ENCODE assay signal across 8 cellular contexts in genomic region chr17:82751571-82752370, GRCh38. TPM values are rescaled to one million over a fixed set of nuclear protein-coding genes. Genes with fewer than 3 reads are reported as not detected.
DNase-seq lines count a peak whose midpoint lies in the region; ATAC-seq and TF ChIP-seq lines count a peak whose summit lies in the region.

TBCD (plus strand) TSS chr17:82752065; CDS start chr17:82752194, 129 bp downstream.

- H3K27me3 Mint-ChIP-seq in activated CD4-positive, alpha-beta T cell treated with anti-CD3 and anti-CD28 coated beads for 36 hours: no peaks in the 10 kb centered on the region

- intact Hi-C loops in activated CD4-positive, alpha-beta T cell treated with anti-CD3 and anti-CD28 coated beads for 36 hours (cut with DNase I, micrococcal nuclease): loop anchor here (1.0 to 5.0 kb wide), 11 partner anchors 17 to 333 kb away; partner anchors contain the start of genes FN3KRP (in 2 of the 2), CYBC1 (in 1 of the 2), FN3K (in 1 of the 2) and FOXK2 (in 1 of the 2)

- H3K9me3 Mint-ChIP-seq in activated CD4-positive, alpha-beta T cell treated with anti-CD3 and anti-CD28 coated beads for 36 hours (ENCODE audit: low read depth): peaks cover 4% of the 10 kb centered on the region

- CTCF ChIA-PET in activated CD4-positive, alpha-beta T cell treated with anti-CD3 and anti-CD28 coated beads for 36 hours (lab: Charles Lee): interaction anchor here (1.7 kb wide), 1 partner anchor 12 kb away, joined by 5 read pairs; no protein-coding TSS in a partner anchor

- TF ChIP-seq CTCF in AG09309 (IDR thresholded peaks at IDR 0.05; ENCODE audit: control insufficient read depth, insufficient read depth, low read depth, low read length, missing control alignments): no peak

- ATAC-seq in GM19035 (IDR thresholded peaks at IDR 0.05; ENCODE audit: unreplicated experiment) (peak; percentile 77), HG03280 (IDR thresholded peaks at IDR 0.05; ENCODE audit: unreplicated experiment) (peak; percentile 77)
- peak; percentile 83 for ATAC-seq in activated CD4-positive, alpha-beta T cell treated with anti-CD3 and anti-CD28 coated beads for 36 hours

- peak; percentile 37 for DNase-seq in AG09309 (ENCODE audit: low read depth)
- DNase-seq in NCI-H510A (lab: John Stamatoyannopoulos, UW): peak; percentile 67
- DNase-seq in activated CD4-positive, alpha-beta T cell treated with anti-CD3 and anti-CD28 coated beads for 36 hours: peak; percentile 95
- peak; percentile 95 for DNase-seq in cerebellum (ENCODE audit: low spot score)
- peak; percentile 39 for DNase-seq in kidney glomerular epithelial cell (lab: John Stamatoyannopoulos, UW)
- peak; percentile 91 for DNase-seq in stimulated activated CD4-positive, alpha-beta T cell treated with anti-CD3 and anti-CD28 coated beads, Interleukin-15, amount 100 ng/mL, for 24 hours

- peak within 1 kb of the TSS; percentile 13 for H3K27ac Mint-ChIP-seq in activated CD4-positive, alpha-beta T cell treated with anti-CD3 and anti-CD28 coated beads for 36 hours

- peaks cover 26% of the 10 kb centered on the region for H3K4me1 Mint-ChIP-seq in activated CD4-positive, alpha-beta T cell treated with anti-CD3 and anti-CD28 coated beads for 36 hours

- POLR2A ChIA-PET in activated CD4-positive, alpha-beta T cell treated with anti-CD3 and anti-CD28 coated beads for 36 hours (lab: Charles Lee): no interaction called here

- H3K36me3 Mint-ChIP-seq in activated CD4-positive, alpha-beta T cell treated with anti-CD3 and anti-CD28 coated beads for 36 hours (ENCODE audit: low read depth): peaks cover 22% of the 10 kb centered on the region

- H3K4me3 Mint-ChIP-seq in activated CD4-positive, alpha-beta T cell treated with anti-CD3 and anti-CD28 coated beads for 36 hours: peak within 1 kb of the TSS; percentile 84

- peak within 1 kb of the TSS; percentile 93 for H3K4me3 ChIP-seq in AG09309 (ENCODE audit: control insufficient read depth, low read depth, low read length)

RNA-seq across cellular contexts. Expression of gene TBCD, which starts in this region (rescaled TPM):
- 10 to 100 TPM; 83.3 to 97.2 TPM for total RNA-seq in activated CD4-positive, alpha-beta T cell treated with anti-CD3 and anti-CD28 coated beads for 36 hours
- 63.2 TPM for total RNA-seq in cerebellum

Comparison
In these comparisons a context has a peak if more than half of its experiments do, and no peak if none do; other contexts are left out.
1. Peak in every context shown above with its lines: DNase-seq, ATAC-seq and H3K4me3 ChIP-seq.
2. DNase-seq: peak in every context shown above with its lines; median percentile 95 in activated CD4-positive, alpha-beta T cell treated with anti-CD3 and anti-CD28 coated beads for 36 hours; 95 in cerebellum; 91 in stimulated activated CD4-positive, alpha-beta T cell treated with anti-CD3 and anti-CD28 coated beads, Interleukin-15, amount 100 ng/mL, for 24 hours; 67 in NCI-H510A; 39 in kidney glomerular epithelial cell; 37 in AG09309.